In genomic region chr5:14491505-14491904, GRCh38 we compare ENCODE assay signal across 15 cellular contexts.
A peak's percentile ranks its signal among the peaks of the same experiment; 100 is the strongest.
DNase-seq lines count a peak whose midpoint lies in the region; ATAC-seq and TF ChIP-seq lines count a peak whose summit lies in the region.
"Had no signal": no experiment of that assay in that cellular context is flagged by ENCODE, and none has a peak within 500 bp of the region (broad histone marks: within the 10 kb centered on the region; RNA-seq: fewer than 3 reads in every experiment).

No MANE protein-coding gene starts in this region.

- H3K36me3 ChIP-seq in left ventricle myocardium inferior (peaks cover 96% of the 10 kb centered on the region), tibial nerve (peaks cover 0 to 96% (median 8%) of the 10 kb centered on the region in 3 donors), esophagus muscularis mucosa (peaks cover 64 to 98% (median 91%) of the 10 kb centered on the region in 4 donors)

- H3K27ac ChIP-seq in left ventricle myocardium inferior (replicated peaks) (peak overlapping the region; percentile 60), tibial nerve (peak overlapping the region in 1 of 4 donors; percentile 45), esophagus muscularis mucosa (replicated peaks in 1 of 4) (no peak overlapping the region)
- H3K27ac ChIP-seq: ascending aorta, sigmoid colon, testis had no signal

- no peak for TF ChIP-seq POLR2A in tibial nerve (IDR thresholded peaks at IDR 0.05)
- TF ChIP-seq POLR2A in esophagus muscularis mucosa (IDR thresholded peaks at IDR 0.05; ENCODE audit: low read depth), result no peak

- H3K4me3 ChIP-seq in left ventricle myocardium inferior (no peak overlapping the region), tibial nerve (no peak overlapping the region), esophagus muscularis mucosa (no peak overlapping the region)
- H3K4me3 ChIP-seq: ascending aorta, HAP-1, sigmoid colon, testis had no signal

- WGBS in tibial nerve, 2 donors, result 79 to 89% methylated on average over 9 to 10 of the region's 10 CpGs
- WGBS in esophagus muscularis mucosa, result 82% methylated on average over 7 of the region's 10 CpGs

- no peak for ATAC-seq in GM19328 (IDR thresholded peaks at IDR 0.05; ENCODE audit: unreplicated experiment)

- TF ChIP-seq CTCF in left ventricle myocardium inferior (IDR thresholded peaks at IDR 0.05; ENCODE audit: borderline replicate concordance), result no peak
- no peak for TF ChIP-seq CTCF in tibial nerve (IDR thresholded peaks at IDR 0.05)
- TF ChIP-seq CTCF in esophagus muscularis mucosa (IDR thresholded peaks at IDR 0.05), result no peak

- DNase-seq in LHCN-M2 (ENCODE audit: low read depth) (peak; percentile 61), astrocyte of the hippocampus (ENCODE audit: low read depth, low spot score) (peak; percentile 65), left ventricle myocardium inferior (no peak), tibial nerve (ENCODE audit: low spot score in 2 of 2) (peak; percentile 53 to 60), NCI-H524 (lab: John Stamatoyannopoulos, UW) (no peak), esophagus muscularis mucosa (ENCODE audit: extremely low spot score) (no peak)
- DNase-seq: activated CD4-positive, alpha-beta T cell treated with anti-CD3 and anti-CD28 coated beads, Interleukin-2, amount 10 ng/mL, durations not matched to agents 7 days and 5 days; NCI-H187 treated with DMSO at 0.1 percent for 48 hours; NCI-H774; sigmoid colon; SW 1271; testis had no signal

- H3K4me1 ChIP-seq in left ventricle myocardium inferior (peaks cover 34% of the 10 kb centered on the region), tibial nerve (peaks cover 0 to 24% (median 3%) of the 10 kb centered on the region in 4 donors), esophagus muscularis mucosa (peaks cover 7 to 15% (median 10%) of the 10 kb centered on the region in 4 donors)
- H3K4me1 ChIP-seq: ascending aorta, HAP-1 had no signal

- H3K27me3 ChIP-seq in left ventricle myocardium inferior (ENCODE audit: low read depth) (no peaks in the 10 kb centered on the region), tibial nerve (no peaks in the 10 kb centered on the region), esophagus muscularis mucosa (no peaks in the 10 kb centered on the region)
- H3K27me3 ChIP-seq: ascending aorta, sigmoid colon, testis had no signal

- TF ChIP-seq EP300 in tibial nerve (IDR thresholded peaks at IDR 0.05) (peak in 1 of 2 donors; percentile 68), esophagus muscularis mucosa (IDR thresholded peaks at IDR 0.05) (no peak)

- intact Hi-C loops in left ventricle myocardium inferior (cut with micrococcal nuclease), result no loop called here
- intact Hi-C loops in esophagus muscularis mucosa (cut with DNase I), result loop anchor here (10.0 kb wide), 1 partner anchor 97 kb away; no protein-coding TSS in a partner anchor

- H3K9me3 ChIP-seq in left ventricle myocardium inferior (replicated peaks), result no peaks in the 10 kb centered on the region
- H3K9me3 ChIP-seq in tibial nerve, result no peaks in the 10 kb centered on the region
- no peaks in the 10 kb centered on the region for H3K9me3 ChIP-seq in esophagus muscularis mucosa
- H3K9me3 ChIP-seq: ascending aorta, HAP-1, sigmoid colon, testis had no signal

Comparison
In these comparisons a context has a peak if more than half of its experiments do, and no peak if none do; other contexts are left out.
1. DNase-seq: peak in LHCN-M2 (single experiment), astrocyte of the hippocampus (single experiment) and tibial nerve (2 of 2); none in left ventricle myocardium inferior (single experiment), NCI-H524 (0 of 2) and esophagus muscularis mucosa (single experiment).